In genomic region chr1:70247122-70247521, GRCh38 we compare ENCODE assay signal across 1 cellular context.
TF ChIP-seq lines count a peak whose summit lies in the region.

No MANE protein-coding gene starts in this region.

TF ChIP-seq in SK-N-SH treated with all-trans-retinoic acid at 6 μM for 48 hours, 23 proteins besides CTCF, POLR2A, EP300 and RAD21 (continued from another document):
- TF ChIP-seq TSHZ2 (CRISPR knock-in tag; IDR thresholded peaks at IDR 0.05) = 0 out of 2 replicates have a peak, but pooled peaks have one; percentile 25
TF ChIP-seq in SK-N-SH treated with all-trans-retinoic acid at 6 μM for 48 hours: peak in this region for 4.
